17 cellular contexts compared by ENCODE assay signal in genomic region chr14:92685784-92686355, GRCh38.
A peak's percentile ranks its signal among the peaks of the same experiment; 100 is the strongest.
DNase-seq lines count a peak whose midpoint lies in the region; ATAC-seq and TF ChIP-seq lines count a peak whose summit lies in the region.
"Had no signal": no experiment of that assay in that cellular context is flagged by ENCODE, and none has a peak within 500 bp of the region (broad histone marks: within the 10 kb centered on the region; RNA-seq: fewer than 3 reads in every experiment).

No MANE protein-coding gene starts in this region.

- ATAC-seq in activated naive CD8-positive, alpha-beta T cell treated with anti-CD3 and anti-CD28 coated beads, Interleukin-2, amount 50 U/mL, for 24 hours = no peak
- ATAC-seq in activated T-helper 17 cell treated with anti-CD3 and anti-CD28 coated beads, Interleukin-2, amount 50 U/mL, for 72 hours (replicated peaks) = no peak
- no peak for ATAC-seq in naive B cell (ENCODE audit: low read depth in 2 of 2)
- ATAC-seq in aorta (ENCODE audit: low FRiP score) = no peak
- ATAC-seq in omental fat pad (ENCODE audit: low FRiP score) = no peak

- H3K9me3 ChIP-seq in aorta (ENCODE audit: control insufficient read depth, low read length) (no peaks in the 10 kb centered on the region), transverse colon (no peaks in the 10 kb centered on the region)
- H3K9me3 ChIP-seq: Peyer's patch had no signal

- H3K4me3 Mint-ChIP-seq in activated naive CD8-positive, alpha-beta T cell treated with anti-CD3 and anti-CD28 coated beads for 36 hours = no peak overlapping the region
- no peak overlapping the region for H3K4me3 Mint-ChIP-seq in activated naive CD8-positive, alpha-beta T cell treated with anti-CD3 and anti-CD28 coated beads, Interleukin-2, amount 50 U/mL, for 24 hours
- no peak overlapping the region for H3K4me3 Mint-ChIP-seq in activated T-helper 17 cell treated with anti-CD3 and anti-CD28 coated beads, Interleukin-2, amount 50 U/mL, for 72 hours
- no peak overlapping the region for H3K4me3 Mint-ChIP-seq in naive B cell
- H3K4me3 Mint-ChIP-seq: IgD-negative memory B cell had no signal

- WGBS in aorta, 2 donors = 94 to 98% methylated on average over 4 of the region's 4 CpGs
- 86 to 96% methylated on average over 3 to 4 of the region's 4 CpGs for whole genome bisulfite sequencing in transverse colon (ENCODE audit: low coverage in 1 of 2), 2 donors

- intact Hi-C loops in aorta (cut with DNase I) (loop anchor here in 1 of 2 donors (5.0 to 10.0 kb wide), 3 partner anchors 96 to 561 kb away; partner anchors contain the start of genes CPSF2 and NDUFB1), transverse colon (cut with DNase I; ENCODE audit: low total_unique reads) (loop anchor here (5.0 kb wide), 1 partner anchor 96 kb away; no protein-coding TSS in a partner anchor)

- H3K4me1 ChIP-seq in aorta (ENCODE audit: control insufficient read depth in 1 of 2, insufficient read depth in 2 of 2, low read length in 2 of 2) (no peaks in the 10 kb centered on the region), transverse colon (peaks cover 7 to 31% (median 17%) of the 10 kb centered on the region in 4 donors)

- no peak for TF ChIP-seq EP300 in transverse colon (IDR thresholded peaks at IDR 0.05; ENCODE audit: low read depth)

- no peak for TF ChIP-seq POLR2A in transverse colon (IDR thresholded peaks at IDR 0.05)

- H3K27ac Mint-ChIP-seq in activated naive CD8-positive, alpha-beta T cell treated with anti-CD3 and anti-CD28 coated beads for 36 hours = peak overlapping the region; percentile 69
- no peak overlapping the region for H3K27ac Mint-ChIP-seq in activated naive CD8-positive, alpha-beta T cell treated with anti-CD3 and anti-CD28 coated beads, Interleukin-2, amount 50 U/mL, for 24 hours
- H3K27ac Mint-ChIP-seq in activated T-helper 17 cell treated with anti-CD3 and anti-CD28 coated beads, Interleukin-2, amount 50 U/mL, for 72 hours = peak overlapping the region; percentile 33
- peak overlapping the region in 4 of 6 donors; percentile 47 to 83 (median 57) for H3K27ac Mint-ChIP-seq in naive B cell

- H3K27me3 ChIP-seq in aorta (ENCODE audit: control insufficient read depth in 1 of 2, insufficient read depth in 2 of 2, low read length in 1 of 2) (no peaks in the 10 kb centered on the region), transverse colon (no peaks in the 10 kb centered on the region)
- H3K27me3 ChIP-seq: Peyer's patch had no signal

- no peak overlapping the region for H3K27ac ChIP-seq in aorta (ENCODE audit: low read depth in 1 of 2, low read length in 2 of 2)
- peak overlapping the region in 2 of 4 donors; percentile 25 to 28 for H3K27ac ChIP-seq in transverse colon

- H3K4me1 Mint-ChIP-seq in activated naive CD8-positive, alpha-beta T cell treated with anti-CD3 and anti-CD28 coated beads for 36 hours = peaks cover 7% of the 10 kb centered on the region
- peaks cover 7% of the 10 kb centered on the region for H3K4me1 Mint-ChIP-seq in activated naive CD8-positive, alpha-beta T cell treated with anti-CD3 and anti-CD28 coated beads, Interleukin-2, amount 50 U/mL, for 24 hours
- peaks cover 6% of the 10 kb centered on the region for H3K4me1 Mint-ChIP-seq in activated T-helper 17 cell treated with anti-CD3 and anti-CD28 coated beads, Interleukin-2, amount 50 U/mL, for 72 hours
- H3K4me1 Mint-ChIP-seq in naive B cell = peaks cover 7 to 14% (median 12%) of the 10 kb centered on the region in 3 donors

- peaks cover 28% of the 10 kb centered on the region for H3K36me3 Mint-ChIP-seq in activated naive CD8-positive, alpha-beta T cell treated with anti-CD3 and anti-CD28 coated beads for 36 hours
- H3K36me3 Mint-ChIP-seq in activated naive CD8-positive, alpha-beta T cell treated with anti-CD3 and anti-CD28 coated beads, Interleukin-2, amount 50 U/mL, for 24 hours (ENCODE audit: low read depth) = peaks cover 33% of the 10 kb centered on the region
- peaks cover 39% of the 10 kb centered on the region for H3K36me3 Mint-ChIP-seq in activated T-helper 17 cell treated with anti-CD3 and anti-CD28 coated beads, Interleukin-2, amount 50 U/mL, for 72 hours (ENCODE audit: low read depth)
- H3K36me3 Mint-ChIP-seq in naive B cell = peaks cover 12 to 15% of the 10 kb centered on the region in 2 donors

- no peaks in the 10 kb centered on the region for H3K9me3 Mint-ChIP-seq in activated naive CD8-positive, alpha-beta T cell treated with anti-CD3 and anti-CD28 coated beads for 36 hours
- H3K9me3 Mint-ChIP-seq in activated naive CD8-positive, alpha-beta T cell treated with anti-CD3 and anti-CD28 coated beads, Interleukin-2, amount 50 U/mL, for 24 hours = no peaks in the 10 kb centered on the region
- H3K9me3 Mint-ChIP-seq in activated T-helper 17 cell treated with anti-CD3 and anti-CD28 coated beads, Interleukin-2, amount 50 U/mL, for 72 hours = no peaks in the 10 kb centered on the region
- peaks cover 0 to 2% (median 0%) of the 10 kb centered on the region in 7 donors for H3K9me3 Mint-ChIP-seq in naive B cell
- H3K9me3 Mint-ChIP-seq: IgD-negative memory B cell had no signal

- DNase-seq in activated naive CD8-positive, alpha-beta T cell treated with anti-CD3 and anti-CD28 coated beads for 36 hours = no peak
- no peak for DNase-seq in activated naive CD8-positive, alpha-beta T cell treated with anti-CD3 and anti-CD28 coated beads, Interleukin-2, amount 50 U/mL, for 24 hours
- DNase-seq in naive B cell (no peak), aorta (peak; percentile 40 to 56), transverse colon (no peak), LoVo (ENCODE audit: low spot score) (no peak), omental fat pad (ENCODE audit: low spot score) (no peak)
- DNase-seq: HCEC 1CT, MV-4-11, NCI-H1436, NCI-H2029 treated with DMSO at 0.1 percent for 48 hours, NCI-H510A, Peyer's patch had no signal

- no peak for TF ChIP-seq CTCF in transverse colon (IDR thresholded peaks at IDR 0.05)
- no peak for TF ChIP-seq CTCF in omental fat pad (IDR thresholded peaks at IDR 0.05)

- in situ Hi-C loops in transverse colon (cut with MboI; ENCODE audit: low pct_ligation_motif_present in 1 of 4, low pct_unique_long_range_greater_than_20kb in 1 of 4, low sequenced_read_pairs in 3 of 4) = loop anchor here (25.0 kb wide), 2 partner anchors 101 to 549 kb away; partner anchors contain the start of gene GOLGA5 (in 1 of the 4)

- H3K4me3 ChIP-seq in aorta (ENCODE audit: low read length in 2 of 2) (no peak overlapping the region), transverse colon (no peak overlapping the region)
- H3K4me3 ChIP-seq: A549, GM12878 had no signal

- H3K27me3 Mint-ChIP-seq in activated naive CD8-positive, alpha-beta T cell treated with anti-CD3 and anti-CD28 coated beads for 36 hours = no peaks in the 10 kb centered on the region
- H3K27me3 Mint-ChIP-seq in activated naive CD8-positive, alpha-beta T cell treated with anti-CD3 and anti-CD28 coated beads, Interleukin-2, amount 50 U/mL, for 24 hours = no peaks in the 10 kb centered on the region
- no peaks in the 10 kb centered on the region for H3K27me3 Mint-ChIP-seq in activated T-helper 17 cell treated with anti-CD3 and anti-CD28 coated beads, Interleukin-2, amount 50 U/mL, for 72 hours
- H3K27me3 Mint-ChIP-seq in naive B cell = no peaks in the 10 kb centered on the region
- H3K27me3 Mint-ChIP-seq: IgD-negative memory B cell had no signal

- H3K36me3 ChIP-seq in aorta (ENCODE audit: control insufficient read depth in 1 of 2, insufficient read depth in 2 of 2, low read length in 1 of 2) = peaks cover 0 to 1% of the 10 kb centered on the region in 2 donors
- no peaks in the 10 kb centered on the region for H3K36me3 ChIP-seq in transverse colon

Comparison
In these comparisons a context has a peak if more than half of its experiments do, and no peak if none do; other contexts are left out.
1. DNase-seq: peak in aorta (2 of 2); none in activated naive CD8-positive, alpha-beta T cell treated with anti-CD3 and anti-CD28 coated beads for 36 hours (single experiment), activated naive CD8-positive, alpha-beta T cell treated with anti-CD3 and anti-CD28 coated beads, Interleukin-2, amount 50 U/mL, for 24 hours (single experiment), naive B cell (single experiment), transverse colon (single experiment), LoVo (single experiment) and omental fat pad (single experiment).